25 cellular contexts compared by ENCODE assay signal in the genomic region with DNA sequence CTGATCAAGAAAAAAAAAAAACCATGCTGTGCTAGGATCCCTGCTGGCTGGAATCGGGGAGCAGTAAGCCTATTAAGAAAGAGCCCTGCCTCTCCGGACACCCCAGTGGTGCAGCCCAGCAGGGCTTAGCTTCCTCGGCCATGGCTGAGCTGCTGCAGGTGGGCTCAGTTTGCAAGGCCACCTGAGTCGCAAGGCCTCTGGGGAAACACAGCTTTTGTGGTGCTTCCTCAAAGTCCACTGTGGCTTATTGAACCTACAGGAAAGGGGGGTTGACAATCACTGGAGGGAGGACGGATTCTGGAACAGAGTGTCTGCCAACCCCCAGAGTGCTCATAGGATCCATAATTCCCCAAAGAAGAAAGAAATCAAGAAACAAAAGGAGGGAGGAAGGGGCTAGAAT.
"Had no signal": no experiment of that assay in that cellular context is flagged by ENCODE, and none has a peak within 500 bp of the region (broad histone marks: within the 10 kb centered on the region; RNA-seq: fewer than 3 reads in every experiment).

No MANE protein-coding gene starts in this region.

- H3K27ac ChIP-seq: brain microvascular endothelial cell, epithelial cell of prostate, esophagus squamous epithelium, gastroesophageal sphincter, WERI-Rb-1 had no signal

- H3K27me3 ChIP-seq: brain microvascular endothelial cell had no signal

- H3K4me3 ChIP-seq: esophagus squamous epithelium, gastroesophageal sphincter had no signal

- H3K9me3 ChIP-seq: esophagus squamous epithelium, gastroesophageal sphincter had no signal

- H3K4me1 ChIP-seq: gastroesophageal sphincter had no signal

- DNase-seq: activated CD4-positive, alpha-beta memory T cell treated with anti-CD3 and anti-CD28 coated beads for 36 hours; activated CD4-positive, alpha-beta T cell treated with anti-CD3 and anti-CD28 coated beads for 36 hours; activated CD4-positive, alpha-beta T cell treated with anti-CD3 and anti-CD28 coated beads, Interleukin-2, amount 10 ng/mL, durations not matched to agents 24 days and 14 days; activated CD4-positive, CD25-positive, alpha-beta regulatory T cell; activated CD4-positive, CD25-positive, alpha-beta regulatory T cell treated with anti-CD3 and anti-CD28 coated beads, Interleukin-2, amount 50 U/mL, for 72 hours; activated CD8-positive, alpha-beta T cell treated with anti-CD3 and anti-CD28 coated beads, Interleukin-2, amount 10 ng/mL, durations not matched to agents 7 days and 5 days; activated effector memory CD4-positive, alpha-beta T cell treated with Interleukin-2 at 50 U/mL for 16 hours; activated gamma-delta T cell treated with Interleukin-2 at 50 U/mL for 16 hours; activated naive CD4-positive, alpha-beta T cell treated with anti-CD3 and anti-CD28 coated beads, Interleukin-2, amount 50 U/mL, for 16 hours; activated naive CD4-positive, alpha-beta T cell treated with Interleukin-2 at 50 U/mL for 16 hours; activated T-cell treated with anti-CD3 and anti-CD28 coated beads, Interleukin-2, amount 50 U/mL, for 4 hours; amniotic stem cell; anterior cingulate cortex; brain microvascular endothelial cell; caudate nucleus; effector CD8-positive, alpha-beta T cell; esophagus squamous epithelium; foreskin melanocyte; T-helper 1 cell; T-helper 17 cell; T1000; WERI-Rb-1 had no signal

- ATAC-seq: activated CD4-positive, alpha-beta T cell treated with anti-CD3 and anti-CD28 coated beads for 36 hours; activated CD8-positive, alpha-beta T cell treated with anti-CD3 and anti-CD28 coated beads, Interleukin-2, amount 10 ng/mL, durations not matched to agents 7 days and 5 days; activated T-cell treated with anti-CD3 and anti-CD28 coated beads, Interleukin-2, amount 50 U/mL, for 4 hours; activated T-helper 17 cell treated with anti-CD3 and anti-CD28 coated beads, Interleukin-2, amount 50 U/mL, for 72 hours; gastroesophageal sphincter; T-helper 17 cell had no signal

- H3K36me3 ChIP-seq: brain microvascular endothelial cell, esophagus squamous epithelium, gastroesophageal sphincter, WERI-Rb-1 had no signal
